In genomic region chr6:159148641-159149040, GRCh38 we compare ENCODE assay signal across 8 cellular contexts. TPM values are rescaled to one million over a fixed set of nuclear protein-coding genes. Genes with fewer than 3 reads are reported as not detected.
"Had no signal": no experiment of that assay in that cellular context is flagged by ENCODE, and none has a peak within 500 bp of the region (broad histone marks: within the 10 kb centered on the region; RNA-seq: fewer than 3 reads in every experiment).

No MANE protein-coding gene starts in this region.

- H3K4me3 ChIP-seq: GM23248, GM23338, HAP-1 had no signal

- DNase-seq: GM23248, GOT3, H7, H9, HCEC 1CT, HFFc6 had no signal

- H3K36me3 ChIP-seq: HAP-1 had no signal

- H3K4me1 ChIP-seq: HAP-1 had no signal

- H3K9me3 ChIP-seq: HAP-1 had no signal

RNA-seq across cellular contexts. Expression of gene FNDC1, which starts 20.6 kb away (rescaled TPM):
- total RNA-seq: H7, HFFc6 had no signal
